In genomic region chr3:171822707-171823106, GRCh38 we compare ENCODE assay signal across 23 cellular contexts. TPM values are rescaled to one million over a fixed set of nuclear protein-coding genes. Genes with fewer than 3 reads are reported as not detected.
DNase-seq lines count a peak whose midpoint lies in the region; ATAC-seq and TF ChIP-seq lines count a peak whose summit lies in the region.
"Had no signal": no experiment of that assay in that cellular context is flagged by ENCODE, and none has a peak within 500 bp of the region (broad histone marks: within the 10 kb centered on the region; RNA-seq: fewer than 3 reads in every experiment).

No MANE protein-coding gene starts in this region.

- TF ChIP-seq CTCF in Calu3 (IDR thresholded peaks at IDR 0.05; ENCODE audit: unreplicated experiment): no peak

- intact Hi-C loops in Calu3 (cut with micrococcal nuclease; ENCODE audit: unreplicated experiment): no loop called here

- H3K27me3 Mint-ChIP-seq in Calu3 (ENCODE audit: unreplicated experiment): no peaks in the 10 kb centered on the region

- H3K9me3 Mint-ChIP-seq in Calu3 (ENCODE audit: low read depth, unreplicated experiment): peaks cover 3% of the 10 kb centered on the region
- H3K9me3 Mint-ChIP-seq: activated B cell treated with CpG ODN at 0.5 μM for 24 hours, immature natural killer cell had no signal

- ATAC-seq in GM19438 (IDR thresholded peaks at IDR 0.05; ENCODE audit: low read depth, unreplicated experiment): peak; percentile 74
- ATAC-seq in HG02981 (IDR thresholded peaks at IDR 0.05; ENCODE audit: unreplicated experiment): peak; percentile 89
- peak; percentile 88 for ATAC-seq in HG03571 (IDR thresholded peaks at IDR 0.05; ENCODE audit: unreplicated experiment)
- ATAC-seq in GM19328 (IDR thresholded peaks at IDR 0.05; ENCODE audit: unreplicated experiment): no peak
- ATAC-seq in HG03520 (IDR thresholded peaks at IDR 0.05; ENCODE audit: unreplicated experiment): no peak
- ATAC-seq in GM19351 (IDR thresholded peaks at IDR 0.05; ENCODE audit: unreplicated experiment): no peak
- ATAC-seq: gastroesophageal sphincter, HCT116, psoas muscle, upper lobe of right lung had no signal

- no TSS peak for BruUV-seq in Calu3 (replicated peaks; lab: Mats Ljungman, UMichigan)

- H3K4me1 Mint-ChIP-seq in Calu3 (ENCODE audit: low read depth, unreplicated experiment): peaks cover 47% of the 10 kb centered on the region
- H3K4me1 Mint-ChIP-seq: activated B cell treated with CpG ODN at 0.5 μM for 24 hours had no signal

- CTCF ChIA-PET in Calu3 (lab: Charles Lee): interaction anchor here (0.6 to 1.7 kb wide), 9 partner anchors 11 to 345 kb away, joined by 3 to 12 read pairs (median 5); no protein-coding TSS in a partner anchor

- H3K4me3 Mint-ChIP-seq in Calu3 (ENCODE audit: low read depth, unreplicated experiment): no peak overlapping the region
- H3K4me3 Mint-ChIP-seq: activated B cell treated with CpG ODN at 0.5 μM for 24 hours; CD4-positive, alpha-beta memory T cell; immature natural killer cell had no signal

- H3K27ac Mint-ChIP-seq in Calu3 (ENCODE audit: unreplicated experiment): peak overlapping the region; percentile 6
- H3K27ac Mint-ChIP-seq: activated B cell treated with CpG ODN at 0.5 μM for 24 hours, immature natural killer cell had no signal

- DNase-seq in Calu3: no peak
- DNase-seq in NCI-H1048 (lab: John Stamatoyannopoulos, UW): no peak
- DNase-seq: activated B cell treated with CpG ODN at 0.5 μM for 24 hours; CD4-positive, alpha-beta memory T cell; immature natural killer cell; mesendoderm; NCI-H1092; NCI-H2171; psoas muscle; RPMI8226; stimulated activated naive CD4-positive, alpha-beta T cell treated with Interleukin-2 at 50 U/mL for 16 hours; T-helper 1 cell; upper lobe of right lung had no signal

- H3K36me3 Mint-ChIP-seq in Calu3 (ENCODE audit: insufficient read depth, unreplicated experiment): no peaks in the 10 kb centered on the region
- H3K36me3 Mint-ChIP-seq: CD4-positive, alpha-beta memory T cell had no signal

RNA-seq across cellular contexts. Expression of gene PLD1, which starts 12.4 kb away (rescaled TPM):
- total RNA-seq in Calu3 (2022): 58.5 and 61.2 TPM in 2 replicates
- total RNA-seq: activated B cell treated with CpG ODN at 0.5 μM for 24 hours had no signal

RNA-seq across cellular contexts. Expression of gene TMEM212, which starts 20.4 kb away (rescaled TPM):
- total RNA-seq in Calu3 (2022): not detected in 2 replicates
- total RNA-seq: A673; activated B cell treated with CpG ODN at 0.5 μM for 24 hours; CD4-positive, alpha-beta memory T cell; cerebellum; gastroesophageal sphincter; psoas muscle; upper lobe of right lung had no signal

Comparison
In these comparisons a context has a peak if more than half of its experiments do, and no peak if none do; other contexts are left out.
1. ATAC-seq: peak in GM19438 (single experiment), HG02981 (single experiment) and HG03571 (single experiment); none in GM19328 (single experiment), HG03520 (single experiment) and GM19351 (single experiment).